ENCODE assay signal across 11 cellular contexts in the genomic region with DNA sequence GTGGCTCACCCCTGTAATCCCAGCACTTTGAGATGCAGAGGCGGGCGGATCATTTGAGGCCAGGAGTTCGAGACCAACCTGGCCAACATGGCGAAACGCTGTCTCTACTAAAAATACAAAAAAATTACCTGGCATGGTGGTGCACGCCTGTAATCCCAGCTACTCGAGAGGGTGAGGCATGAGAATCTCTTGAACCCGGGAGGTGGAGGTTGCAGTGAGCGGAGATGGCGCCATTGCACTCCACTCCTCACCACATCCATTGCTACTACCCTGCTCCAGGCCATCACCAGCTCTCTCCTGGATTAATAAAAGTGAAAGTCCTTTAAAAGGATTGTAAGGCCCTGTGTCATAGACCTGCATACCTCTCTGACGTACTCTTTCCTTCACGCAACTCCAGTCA.
DNase-seq lines count a peak whose midpoint lies in the region; ATAC-seq, FAIRE-seq and TF ChIP-seq lines count a peak whose summit lies in the region.
"Had no signal": no experiment of that assay in that cellular context is flagged by ENCODE, and none has a peak within 500 bp of the region (broad histone marks: within the 10 kb centered on the region; RNA-seq: fewer than 3 reads in every experiment).

No MANE protein-coding gene starts in this region.

- no peak overlapping the region for H3K4ac ChIP-seq in H1 (replicated peaks; ENCODE audit: insufficient read length, low read depth, low read length)

- H3K9ac ChIP-seq in DND-41 (ENCODE audit: low read depth, low read length) (peak overlapping the region; percentile 81), OCI-LY3 (ENCODE audit: low read length) (no peak overlapping the region; the same call in 1 of the 2 replicates), H1 (replicated peaks in 1 of 4; ENCODE audit: extremely low read depth in 1 of 4, low read depth in 3 of 4, low read length in 3 of 4) (no peak overlapping the region)

- peak overlapping the region; percentile 78 for H3K4me2 ChIP-seq in DND-41 (ENCODE audit: insufficient read depth, low read length)
- H3K4me2 ChIP-seq in OCI-LY3 (ENCODE audit: low read length): peak overlapping the region; percentile 95
- H3K4me2 ChIP-seq in H1 (ENCODE audit: insufficient read depth in 1 of 2, low read depth in 2 of 2, low read length in 2 of 2): peak overlapping the region; percentile 81 to 87

- 0 out of 2 replicates have a peak, but pooled peaks cover 2% of the 10 kb centered on the region for H3K79me1 ChIP-seq in H1 (ENCODE audit: low read depth, low read length)

- no peak overlapping the region for H2BK12ac ChIP-seq in H1 (ENCODE audit: low read depth, low read length)

- no peaks in the 10 kb centered on the region for H3K9me3 ChIP-seq in DND-41 (ENCODE audit: insufficient read depth, low read length, severe bottlenecking)
- H3K9me3 ChIP-seq in OCI-LY3 (ENCODE audit: insufficient read depth, low read length): no peaks in the 10 kb centered on the region
- H3K9me3 ChIP-seq in H1 (ENCODE audit: insufficient read depth in 2 of 2, low read depth in 1 of 2, low read length in 1 of 2): no peaks in the 10 kb centered on the region
- no peaks in the 10 kb centered on the region for H3K9me3 ChIP-seq in pancreas

- peaks cover 38% of the 10 kb centered on the region for H3K4me1 ChIP-seq in DND-41 (ENCODE audit: insufficient read depth, low read length)
- H3K4me1 ChIP-seq in OCI-LY3 (ENCODE audit: low read length): peaks cover 16% of the 10 kb centered on the region
- peaks cover 0 to 4% (median 2%) of the 10 kb centered on the region in 4 experiments; a peak in 2 of 7 replicates for H3K4me1 ChIP-seq in H1 (replicated peaks in 1 of 4; ENCODE audit: control insufficient read depth in 3 of 4, insufficient read depth in 4 of 4, low read length in 3 of 4)
- peaks cover 0 to 14% (median 13%) of the 10 kb centered on the region in 3 donors for H3K4me1 ChIP-seq in pancreas

- H2BK120ac ChIP-seq in H1 (replicated peaks; ENCODE audit: low read depth, low read length): no peak overlapping the region

- no peak overlapping the region for H3K27ac ChIP-seq in DND-41 (ENCODE audit: low read length)
- no peak overlapping the region for H3K27ac ChIP-seq in OCI-LY3 (ENCODE audit: low read length)
- no peak overlapping the region for H3K27ac ChIP-seq in H1 (ENCODE audit: low read depth, low read length)
- no peak overlapping the region for H3K27ac ChIP-seq in pancreas

- H2BK20ac ChIP-seq in H1 (ENCODE audit: low read length): no peak overlapping the region

- CTCF ChIA-PET in H1 (lab: Charles Lee; ENCODE audit: partially characterized antibody): interaction anchor here (0.6 to 1.8 kb wide), 7 partner anchors 12 to 222 kb away, joined by 3 to 7 read pairs (median 4); no protein-coding TSS in a partner anchor

- H3K56ac ChIP-seq in H1 (replicated peaks; ENCODE audit: insufficient read length, low read depth, low read length): no peak overlapping the region

- TF ChIP-seq RAD21 in H1 (IDR thresholded peaks at IDR 0.05 in 1 of 2, conservative IDR thresholded peaks at IDR 0.05 in 1 of 2; ENCODE audit: low read depth in 2 of 2, low read length in 2 of 2): no peak

- H3K27me3 ChIP-seq in DND-41 (ENCODE audit: insufficient read depth, low read length, poor library complexity) (no peaks in the 10 kb centered on the region), OCI-LY3 (ENCODE audit: low read depth, low read length) (no peaks in the 10 kb centered on the region), H1 (replicated peaks in 1 of 4; ENCODE audit: control insufficient read depth in 3 of 4, extremely low read depth in 1 of 4, insufficient read depth in 3 of 4, low read length in 3 of 4) (no peaks in the 10 kb centered on the region), pancreas (no peaks in the 10 kb centered on the region)

- no peak overlapping the region for H4K5ac ChIP-seq in H1 (ENCODE audit: insufficient read length, low read depth, low read length)

- H3K36me3 ChIP-seq in DND-41 (ENCODE audit: insufficient read depth, low read length) (peaks cover 48% of the 10 kb centered on the region), OCI-LY3 (replicated peaks; ENCODE audit: low read depth, low read length) (peaks cover 35% of the 10 kb centered on the region), H1 (ENCODE audit: control insufficient read depth in 2 of 4, insufficient read depth in 4 of 4, low read length in 3 of 4) (peaks cover 10 to 46% (median 29%) of the 10 kb centered on the region in 4 experiments), pancreas (peaks cover 0 to 21% (median 10%) of the 10 kb centered on the region in 3 donors)

- H3K18ac ChIP-seq in H1 (ENCODE audit: extremely low read depth, low read length): no peak overlapping the region

- intact Hi-C loops in pancreas (cut with DNase I): no loop called here

- no peak overlapping the region for H4K8ac ChIP-seq in H1 (ENCODE audit: extremely low read depth, insufficient read depth, low read length)

- no peak overlapping the region for H3K14ac ChIP-seq in H1 (ENCODE audit: insufficient read length)

- no peak overlapping the region for H2BK15ac ChIP-seq in H1 (ENCODE audit: low read length)

- TF ChIP-seq CTCF in DND-41 (IDR thresholded peaks at IDR 0.05; ENCODE audit: borderline replicate concordance, extremely low read depth, low read length, poor library complexity, severe bottlenecking) (no peak), OCI-LY3 (IDR thresholded peaks at IDR 0.05; ENCODE audit: low read depth, low read length) (no peak), H1 (IDR thresholded peaks at IDR 0.05; ENCODE audit: control extremely low read depth in 1 of 3, insufficient read depth in 1 of 3, low read depth in 1 of 3, low read length in 3 of 3) (no peak), pancreas (IDR thresholded peaks at IDR 0.05) (no peak)

- no peak overlapping the region for H2AK5ac ChIP-seq in H1 (ENCODE audit: low read depth, low read length)

- H4K20me1 ChIP-seq in DND-41 (ENCODE audit: insufficient read depth, low read length) (no peaks in the 10 kb centered on the region), OCI-LY3 (ENCODE audit: insufficient read depth, low read length) (no peaks in the 10 kb centered on the region), H1 (replicated peaks in 1 of 2; ENCODE audit: control insufficient read depth in 1 of 2, insufficient read depth in 2 of 2, low read length in 2 of 2) (no peaks in the 10 kb centered on the region)

- ATAC-seq in DND-41 (ENCODE audit: insufficient read depth, low read depth) (no peak), pancreas (no peak), GM19397 (IDR thresholded peaks at IDR 0.05; ENCODE audit: unreplicated experiment) (no peak)

- H3K23ac ChIP-seq in H1 (ENCODE audit: insufficient read length): no peak overlapping the region

- no peak for TF ChIP-seq EP300 in H1 (IDR thresholded peaks at IDR 0.05; ENCODE audit: borderline replicate concordance in 1 of 2, low read depth in 2 of 2, low read length in 2 of 2)

- H3K79me2 ChIP-seq in DND-41 (ENCODE audit: insufficient read depth, low read length): peaks cover 46% of the 10 kb centered on the region
- H3K79me2 ChIP-seq in OCI-LY3 (ENCODE audit: low read length): peaks cover 19% of the 10 kb centered on the region
- H3K79me2 ChIP-seq in H1 (ENCODE audit: control insufficient read depth in 1 of 2, insufficient read depth in 2 of 2, low read length in 2 of 2): peaks cover 3 to 22% of the 10 kb centered on the region in 2 experiments; a peak in 3 of 4 replicates

- 85% methylated on average over 12 of the region's 12 CpGs; no CpG with 5 or more reads in 1 of the 2 experiments for WGBS in H1 (ENCODE audit: extremely low coverage in 1 of 2, insufficient coverage in 1 of 2, insufficient read length in 1 of 2, insufficient replicate concordance in 2 of 2, low coverage in 1 of 2, low lambda C conversion rate in 2 of 2, missing lambda C conversion rate in 1 of 2), 2 experiments
- 89 to 91% methylated on average over 12 of the region's 12 CpGs for WGBS in pancreas, 2 donors

- H3K23me2 ChIP-seq in H1 (ENCODE audit: low read depth, low read length): peaks cover 6% of the 10 kb centered on the region

- FAIRE-seq in H1 (lab: Jason Lieb, UNC): no peak
- no peak for FAIRE-seq in pancreas (lab: Jason Lieb, UNC)
- FAIRE-seq: bronchial epithelial cell, GM18507 had no signal

- no peak for TF ChIP-seq POLR2A in H1 (IDR thresholded peaks at IDR 0.05; ENCODE audit: control extremely low read depth in 1 of 2, low read depth in 2 of 2, low read length in 2 of 2)

- DNase-seq in DND-41 (no peak), H1 (ENCODE audit: low read depth in 1 of 2, low spot score in 2 of 2) (no peak), pancreas (no peak), NCI-H2081 treated with DMSO at 0.1 percent for 48 hours (lab: John Stamatoyannopoulos, UW) (no peak), SKM-1 treated with dmso at 0.1 percent for 144 hours (lab: John Stamatoyannopoulos, UW; ENCODE audit: unreplicated experiment) (no peak), NCI-H1436 (lab: John Stamatoyannopoulos, UW) (no peak)
- DNase-seq: retina had no signal

- H2AFZ ChIP-seq in DND-41 (ENCODE audit: low read depth, low read length) (no peak overlapping the region), OCI-LY3 (ENCODE audit: low read depth, low read length) (no peak overlapping the region), H1 (ENCODE audit: low read length) (no peak overlapping the region)

- no peak overlapping the region for H2BK5ac ChIP-seq in H1 (ENCODE audit: low read depth, low read length)

- no peak overlapping the region for H4K91ac ChIP-seq in H1 (replicated peaks; ENCODE audit: insufficient read length, low read length)

- POLR2A ChIA-PET in H1 (lab: Charles Lee; ENCODE audit: partially characterized antibody): interaction anchor here (0.5 to 2.2 kb wide), 6 partner anchors 20 to 803 kb away, joined by 3 to 10 read pairs (median 4); no protein-coding TSS in a partner anchor

- H3K4me3 ChIP-seq in DND-41 (ENCODE audit: low read depth in 1 of 2, low read length in 2 of 2): peak overlapping the region; percentile 86 to 88; a peak in 3 of 4 replicates
- H3K4me3 ChIP-seq in OCI-LY3 (ENCODE audit: low read length): peak overlapping the region; percentile 92
- peak overlapping the region; percentile 90 to 98 (median 92); a peak in 7 of 8 replicates for H3K4me3 ChIP-seq in H1 (ENCODE audit: extremely low read depth in 1 of 4, insufficient read depth in 2 of 4, low read depth in 3 of 4, low read length in 4 of 4)
- peak overlapping the region in 3 of 4 donors; percentile 60 to 75 (median 60) for H3K4me3 ChIP-seq in pancreas

TF ChIP-seq in H1, 55 proteins besides CTCF, POLR2A, EP300 and RAD21 (continues in another document):
- TF ChIP-seq TAF1 (IDR thresholded peaks at IDR 0.05; ENCODE audit: low read depth, low read length) (no peak), SRF (IDR thresholded peaks at IDR 0.05; ENCODE audit: low read depth, low read length) (no peak), SP4 (IDR thresholded peaks at IDR 0.05; ENCODE audit: low read length) (no peak), BRCA1 (IDR thresholded peaks at IDR 0.05; ENCODE audit: low read depth, low read length) (no peak), ASH2L (IDR thresholded peaks at IDR 0.05; ENCODE audit: low read length) (no peak), GTF2F1 (IDR thresholded peaks at IDR 0.05; ENCODE audit: borderline replicate concordance, low read depth, low read length) (no peak), CHD1 (IDR thresholded peaks at IDR 0.05; ENCODE audit: low read depth, low read length) (no peak)
